ENCODE assay signal across 28 cellular contexts in genomic region chr18:32422185-32422584, GRCh38. TPM values are rescaled to one million over a fixed set of nuclear protein-coding genes. Genes with fewer than 3 reads are reported as not detected.
"Had no signal": no experiment of that assay in that cellular context is flagged by ENCODE, and none has a peak within 500 bp of the region (broad histone marks: within the 10 kb centered on the region; RNA-seq: fewer than 3 reads in every experiment).

No MANE protein-coding gene starts in this region.

- H3K9me3 ChIP-seq: ascending aorta, esophagus muscularis mucosa, lower lobe of right lung, thoracic aorta had no signal

- H3K36me3 ChIP-seq: ascending aorta, esophagus muscularis mucosa, lower lobe of right lung, spleen, thoracic aorta had no signal

- H3K36me3 Mint-ChIP-seq: activated naive CD8-positive, alpha-beta T cell treated with anti-CD3 and anti-CD28 coated beads for 36 hours; natural killer cell had no signal

- ATAC-seq: left lobe of liver, lower lobe of right lung, natural killer cell, right cardiac atrium had no signal

- H3K4me3 ChIP-seq: ascending aorta, esophagus muscularis mucosa, lower lobe of right lung, spleen, thoracic aorta had no signal

- FAIRE-seq: colon, TTC549, urothelium cell line had no signal

- DNase-seq: activated CD4-positive, alpha-beta T cell treated with anti-CD3 and anti-CD28 coated beads for 4 hours; activated CD4-positive, alpha-beta T cell treated with anti-CD3 and anti-CD28 coated beads, Interleukin-2, amount 50 U/mL, for 4 hours; activated effector memory CD4-positive, alpha-beta T cell treated with anti-CD3 and anti-CD28 coated beads, Interleukin-2, amount 50 U/mL, for 16 hours; activated naive CD4-positive, alpha-beta T cell treated with anti-CD3 and anti-CD28 coated beads for 36 hours; activated naive CD8-positive, alpha-beta T cell treated with anti-CD3 and anti-CD28 coated beads for 36 hours; activated T-cell treated with anti-CD3 and anti-CD28 coated beads for 4 hours; central memory CD4-positive, alpha-beta T cell; dermis blood vessel endothelial cell; effector CD4-positive, alpha-beta T cell; foreskin melanocyte; kidney glomerular epithelial cell; lower lobe of right lung; mesenchymal stem cell; natural killer cell; posterior cingulate gyrus; right cardiac atrium; spleen; stimulated activated naive CD4-positive, alpha-beta T cell; T-helper 9 cell; trophoblast cell had no signal

- H3K4me3 Mint-ChIP-seq: activated naive CD4-positive, alpha-beta T cell treated with anti-CD3 and anti-CD28 coated beads for 36 hours; activated naive CD8-positive, alpha-beta T cell treated with anti-CD3 and anti-CD28 coated beads for 36 hours; natural killer cell; T-helper 1 cell treated with Interleukin-12 subunit alpha and Interleukin-12 subunit beta and Interleukin-4 antibody, amounts not matched to agents 30 μg/mL and 1 μg/mL, for 36 hours had no signal

- H3K9me3 Mint-ChIP-seq: activated naive CD4-positive, alpha-beta T cell treated with anti-CD3 and anti-CD28 coated beads for 36 hours; activated naive CD8-positive, alpha-beta T cell treated with anti-CD3 and anti-CD28 coated beads for 36 hours; T-helper 1 cell treated with Interleukin-12 subunit alpha and Interleukin-12 subunit beta and Interleukin-4 antibody, amounts not matched to agents 30 μg/mL and 1 μg/mL, for 36 hours had no signal

- H3K27me3 ChIP-seq: ascending aorta, esophagus muscularis mucosa, spleen had no signal

- H3K27ac Mint-ChIP-seq: activated naive CD4-positive, alpha-beta T cell treated with anti-CD3 and anti-CD28 coated beads for 36 hours; activated naive CD8-positive, alpha-beta T cell treated with anti-CD3 and anti-CD28 coated beads for 36 hours; natural killer cell; T-helper 1 cell treated with Interleukin-12 subunit alpha and Interleukin-12 subunit beta and Interleukin-4 antibody, amounts not matched to agents 30 μg/mL and 1 μg/mL, for 36 hours had no signal

- H3K4me1 Mint-ChIP-seq: activated naive CD8-positive, alpha-beta T cell treated with anti-CD3 and anti-CD28 coated beads for 36 hours; natural killer cell had no signal

RNA-seq across cellular contexts. Expression of gene GAREM1, which starts 48.5 kb away (rescaled TPM):
- total RNA-seq: activated naive CD8-positive, alpha-beta T cell treated with anti-CD3 and anti-CD28 coated beads for 36 hours had no signal
